Comparison of ENCODE assay signal across 28 cellular contexts in the genomic region with DNA sequence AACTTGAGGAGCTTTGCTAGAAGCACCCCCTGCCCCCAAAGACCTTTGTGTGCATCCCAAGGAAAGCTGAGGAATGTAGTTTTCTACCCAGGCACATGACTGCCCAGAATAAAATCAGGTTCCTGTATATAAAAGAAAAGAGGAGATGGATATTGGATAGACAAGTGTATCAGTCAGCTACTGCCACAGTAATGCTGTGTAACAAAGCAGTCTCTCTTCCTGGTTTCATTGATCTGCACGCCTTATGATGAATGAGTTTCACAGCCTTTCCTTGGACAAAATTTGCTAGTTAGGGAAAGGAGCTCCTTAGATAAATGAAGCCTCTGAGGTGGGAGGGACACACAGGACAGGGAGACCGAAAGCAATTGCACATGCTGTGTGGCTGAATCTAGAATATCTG.
"Had no signal": no experiment of that assay in that cellular context is flagged by ENCODE, and none has a peak within 500 bp of the region (broad histone marks: within the 10 kb centered on the region; RNA-seq: fewer than 3 reads in every experiment).

No MANE protein-coding gene starts in this region.

- H3K36me3 ChIP-seq: esophagus squamous epithelium, gastrocnemius medialis, heart right ventricle, left lung, lower lobe of right lung had no signal

- H3K4me1 ChIP-seq: esophagus squamous epithelium, gastrocnemius medialis, heart right ventricle, left lung, lower lobe of right lung had no signal

- H3K4me3 Mint-ChIP-seq: mesothelial cell of epicardium, naive B cell had no signal

- H3K4me1 Mint-ChIP-seq: mesothelial cell of epicardium, naive B cell had no signal

- ATAC-seq: esophagus mucosa, gastrocnemius medialis, heart right ventricle, left cardiac atrium, left lung, left ventricle myocardium superior, lower lobe of right lung, mucosa of descending colon had no signal

- H3K27ac Mint-ChIP-seq: mesothelial cell of epicardium, naive B cell had no signal

- H3K36me3 Mint-ChIP-seq: mesothelial cell of epicardium had no signal

- DNase-seq: dermis blood vessel endothelial cell; dorsolateral prefrontal cortex; effector CD4-positive, alpha-beta T cell; effector memory CD4-positive, alpha-beta T cell; erythroblast; esophagus squamous epithelium; foreskin fibroblast; foreskin melanocyte; gastrocnemius medialis; glutamatergic neuron; head of caudate nucleus; heart right ventricle; hippocampal formation; left cardiac atrium; left lung; left ventricle myocardium superior; lower lobe of right lung; mesenchymal stem cell; mucosa of descending colon; naive B cell had no signal

- H3K9me3 ChIP-seq: lower lobe of right lung had no signal

- H3K4me3 ChIP-seq: coronary artery, dorsolateral prefrontal cortex, esophagus squamous epithelium, gastrocnemius medialis, heart right ventricle, left lung, lower lobe of right lung, mucosa of descending colon had no signal

- FAIRE-seq: colon, endometrium, islet of Langerhans, keratinocyte had no signal

- H3K27ac ChIP-seq: coronary artery, dorsolateral prefrontal cortex, epithelial cell of prostate, esophagus squamous epithelium, gastrocnemius medialis, heart right ventricle, left lung, lower lobe of right lung had no signal
